In genomic region chr1:21935891-21936365, GRCh38 we compare ENCODE assay signal across 8 cellular contexts. TPM values are rescaled to one million over a fixed set of nuclear protein-coding genes. Genes with fewer than 3 reads are reported as not detected.
A peak's percentile ranks its signal among the peaks of the same experiment; 100 is the strongest.
DNase-seq lines count a peak whose midpoint lies in the region; ATAC-seq and TF ChIP-seq lines count a peak whose summit lies in the region.

No MANE protein-coding gene starts in this region.

- no peaks in the 10 kb centered on the region for H3K79me2 ChIP-seq in neural cell (replicated peaks; ENCODE audit: insufficient read depth, low read length)

- H3K9ac ChIP-seq in BLaER1 treated with 17β-estradiol and CSF1 and Interleukin-3, amounts not matched to agents 10 nM and 100 nM, result peak overlapping the region; percentile 72 to 84 (median 80); a peak in 20 of 22 replicates
- H3K9ac ChIP-seq in NT2/D1 (ENCODE audit: insufficient read length, low read depth) (peak overlapping the region; percentile 94), neural cell (ENCODE audit: low read length) (no peak overlapping the region)

- no peaks in the 10 kb centered on the region for H3F3A ChIP-seq in neural cell (ENCODE audit: insufficient read depth, low read length, poor library complexity, severe bottlenecking)

- H3K4me1 ChIP-seq in BLaER1 treated with 17β-estradiol and CSF1 and Interleukin-3, amounts not matched to agents 10 nM and 100 nM, result peaks cover 75 to 91% (median 85%) of the 10 kb centered on the region in 10 experiments
- peaks cover 31% of the 10 kb centered on the region for H3K4me1 ChIP-seq in NT2/D1 (ENCODE audit: insufficient read depth, insufficient read length)

- peak overlapping the region; percentile 57 to 83 (median 75); a peak in 19 of 20 replicates for H3K4me3 ChIP-seq in BLaER1 treated with 17β-estradiol and CSF1 and Interleukin-3, amounts not matched to agents 10 nM and 100 nM
- H3K4me3 ChIP-seq in NT2/D1 (ENCODE audit: insufficient read length, low read depth) (peak overlapping the region; percentile 79), epithelial cell of proximal tubule (ENCODE audit: low read depth, low read length) (peak overlapping the region; percentile 67), neural cell (ENCODE audit: low read length) (peak overlapping the region; percentile 72)

- ATAC-seq in GM21619 (IDR thresholded peaks at IDR 0.05; ENCODE audit: unreplicated experiment), result no peak
- ATAC-seq in HG03565 (IDR thresholded peaks at IDR 0.05; ENCODE audit: unreplicated experiment), result no peak

- H2AFZ ChIP-seq in neural cell (ENCODE audit: low read depth, low read length), result no peak overlapping the region

- TF ChIP-seq RAD21 in neural cell (conservative IDR thresholded peaks at IDR 0.05), result no peak

- no peaks in the 10 kb centered on the region for H3K27me3 ChIP-seq in BLaER1 treated with 17β-estradiol and CSF1 and Interleukin-3, amounts not matched to agents 10 nM and 100 nM
- H3K27me3 ChIP-seq in NT2/D1 (ENCODE audit: insufficient read depth, insufficient read length), result no peaks in the 10 kb centered on the region
- H3K27me3 ChIP-seq in neural cell (ENCODE audit: insufficient read depth, low read depth, low read length), result no peaks in the 10 kb centered on the region

- TF ChIP-seq EP300 in neural cell (conservative IDR thresholded peaks at IDR 0.05; ENCODE audit: poor library complexity, severe bottlenecking), result no peak

- no peaks in the 10 kb centered on the region for H3K9me3 ChIP-seq in BLaER1 treated with 17β-estradiol and CSF1 and Interleukin-3, amounts not matched to agents 10 nM and 100 nM (replicated peaks in 1 of 11)
- H3K9me3 ChIP-seq in NT2/D1 (ENCODE audit: insufficient read depth, low read length) (no peaks in the 10 kb centered on the region), neural cell (ENCODE audit: low read length) (no peaks in the 10 kb centered on the region)

- no peak for DNase-seq in NT2/D1 (ENCODE audit: low read depth, low spot score)
- DNase-seq in epithelial cell of proximal tubule (ENCODE audit: low read depth), result no peak
- DNase-seq in activated CD8-positive, alpha-beta memory T cell treated with anti-CD3 and anti-CD28 coated beads, Interleukin-2, amount 50 U/mL, for 48 hours, result no peak
- no peak for DNase-seq in NCI-H187 treated with DMSO at 0.1 percent for 48 hours (lab: John Stamatoyannopoulos, UW)

- H3K27ac ChIP-seq in BLaER1 treated with 17β-estradiol and CSF1 and Interleukin-3, amounts not matched to agents 10 nM and 100 nM, result peak overlapping the region in 7 of 11 experiments; percentile 20 to 75 (median 65); a peak in 7 of 22 replicates
- H3K27ac ChIP-seq in neural cell (ENCODE audit: low read length), result no peak overlapping the region

- TF ChIP-seq CTCF in epithelial cell of proximal tubule (conservative IDR thresholded peaks at IDR 0.05; ENCODE audit: low read depth, low read length), result no peak
- TF ChIP-seq CTCF in neural cell (IDR thresholded peaks at IDR 0.05; ENCODE audit: poor library complexity, severe bottlenecking), result no peak

- H3K4me2 ChIP-seq in BLaER1 treated with 17β-estradiol and CSF1 and Interleukin-3, amounts not matched to agents 10 nM and 100 nM, result peak overlapping the region; percentile 87 to 98 (median 96)
- H3K4me2 ChIP-seq in neural cell (ENCODE audit: low read length), result no peak overlapping the region

- H3K9me2 ChIP-seq in neural cell (ENCODE audit: insufficient read depth, low read length), result no peaks in the 10 kb centered on the region

- peaks cover 0 to 4% (median 0%) of the 10 kb centered on the region in 11 experiments; a peak in 1 of 22 replicates for H3K36me3 ChIP-seq in BLaER1 treated with 17β-estradiol and CSF1 and Interleukin-3, amounts not matched to agents 10 nM and 100 nM
- H3K36me3 ChIP-seq in NT2/D1 (ENCODE audit: insufficient read depth, insufficient read length, low read length) (peaks cover 19% of the 10 kb centered on the region), neural cell (ENCODE audit: insufficient read depth, low read length) (no peaks in the 10 kb centered on the region)

- peaks cover 0 to 40% (median 11%) of the 10 kb centered on the region in 11 experiments; a peak in 9 of 22 replicates for H4K20me1 ChIP-seq in BLaER1 treated with 17β-estradiol and CSF1 and Interleukin-3, amounts not matched to agents 10 nM and 100 nM
- no peaks in the 10 kb centered on the region for H4K20me1 ChIP-seq in neural cell (ENCODE audit: insufficient read depth)

TF ChIP-seq in neural cell, 6 proteins besides CTCF, POLR2A, EP300 and RAD21:
- TF ChIP-seq EZH2 (IDR thresholded peaks at IDR 0.05; ENCODE audit: borderline replicate concordance, insufficient read depth, low read length, poor library complexity, severe bottlenecking) (no peak), SMC3 (conservative IDR thresholded peaks at IDR 0.05; ENCODE audit: poor library complexity) (no peak), REST (IDR thresholded peaks at IDR 0.05; ENCODE audit: borderline replicate concordance) (no peak), POLR2AphosphoS5 (IDR thresholded peaks at IDR 0.05) (no peak), MXI1 (conservative IDR thresholded peaks at IDR 0.05; ENCODE audit: poor library complexity, severe bottlenecking) (no peak), TAF1 (IDR thresholded peaks at IDR 0.05; ENCODE audit: low read depth) (no peak)

RNA-seq across cellular contexts. Expression of gene HSPG2, which starts 1.2 kb away (rescaled TPM):
- total RNA-seq in epithelial cell of proximal tubule, result 57.7 and 156 TPM in 2 replicates
- 0.79 and 0.90 TPM in 2 replicates for polyA plus RNA-seq in neural cell
- polyA minus RNA-seq in neural cell, result 1.5 and 3.2 TPM in 2 replicates

RNA-seq across cellular contexts. Expression of gene CELA3B, which starts 40.9 kb away (rescaled TPM):
- not detected in 2 replicates for total RNA-seq in epithelial cell of proximal tubule
- not detected in 2 replicates for polyA plus RNA-seq in neural cell
- not detected in 2 replicates for polyA minus RNA-seq in neural cell
